Comparison of ENCODE assay signal across 26 cellular contexts in the genomic region with DNA sequence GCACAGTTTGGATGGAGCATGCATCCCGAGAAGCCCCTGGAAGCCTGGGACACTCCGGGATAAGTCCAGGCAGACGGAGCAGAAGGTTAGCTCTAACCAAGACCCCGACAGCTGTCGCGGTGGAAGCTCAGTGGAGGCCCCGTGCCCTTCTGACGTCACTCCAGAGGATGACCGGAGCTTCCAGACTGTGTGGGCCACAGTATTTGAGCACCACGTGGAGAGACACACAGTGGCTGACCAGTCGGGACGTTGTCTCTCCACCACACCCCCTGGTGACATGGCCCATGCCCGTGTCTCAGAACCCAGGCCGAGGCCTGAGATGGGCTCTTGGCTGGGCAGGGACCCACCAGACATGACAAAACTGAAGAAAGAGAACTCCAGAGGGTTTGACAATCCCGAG.
DNase-seq lines count a peak whose midpoint lies in the region; ATAC-seq, FAIRE-seq and TF ChIP-seq lines count a peak whose summit lies in the region.
"Had no signal": no experiment of that assay in that cellular context is flagged by ENCODE, and none has a peak within 500 bp of the region (broad histone marks: within the 10 kb centered on the region; RNA-seq: fewer than 3 reads in every experiment).

No MANE protein-coding gene starts in this region.

- in situ Hi-C loops in HepG2 (cut with HindIII; ENCODE audit: extremely low pct_ligation_motif_present, low pct_unique_long_range_greater_than_20kb), result loop anchor here (25.0 kb wide), 1 partner anchor 276 kb away; the partner anchor contains the start of gene PIWIL3

- CTCF ChIA-PET in HepG2 (lab: Yijun Ruan, JAX; ENCODE audit: low intra/inter-chr PET ratio, low total read pairs), result no interaction called here

- DNase-seq in HepG2 (ENCODE audit: low spot score) (no peak), right lobe of liver (no peak), sciatic nerve (ENCODE audit: low spot score) (no peak), frontal cortex (ENCODE audit: low spot score in 2 of 2) (no peak)
- DNase-seq: 8988T; ACHN; AML-193; BE2C; CD4-positive, alpha-beta T cell; CD8-positive, alpha-beta memory T cell; DMS 273 treated with DMSO at 0.1 percent for 48 hours; DMS79; EL; GDM1; GOT3; HFFc6 had no signal

- BruUV-seq in HepG2 (replicated peaks; lab: Mats Ljungman, UMichigan), result no TSS peak

- no peaks in the 10 kb centered on the region for H3K27me3 ChIP-seq in liver (ENCODE audit: control insufficient read depth in 4 of 4, insufficient read depth in 4 of 4, low read length in 3 of 4)
- H3K27me3 ChIP-seq in HepG2 (ENCODE audit: control insufficient read depth in 1 of 2, insufficient read depth in 2 of 2, low read length in 2 of 2), result no peaks in the 10 kb centered on the region
- H3K27me3 ChIP-seq in right lobe of liver, result no peaks in the 10 kb centered on the region
- H3K27me3 ChIP-seq: BE2C; BLaER1 treated with 17β-estradiol and CSF1 and Interleukin-3, amounts not matched to agents 10 nM and 100 nM had no signal

- intact Hi-C loops in HepG2 (cut with micrococcal nuclease; ENCODE audit: unreplicated experiment) (no loop called here), right lobe of liver (cut with DNase I) (no loop called here), sciatic nerve (cut with DNase I) (no loop called here)

- ATAC-seq in HepG2 (no peak), esophagus mucosa (peak; percentile 23), right lobe of liver (peak; percentile 5 to 35 (median 21)), sciatic nerve (peak; percentile 27), GM19455 (IDR thresholded peaks at IDR 0.05; ENCODE audit: unreplicated experiment) (no peak), GM18511 (IDR thresholded peaks at IDR 0.05; ENCODE audit: unreplicated experiment) (no peak)
- ATAC-seq: A549, GM12878 had no signal

- TF ChIP-seq EP300 in HepG2 (IDR thresholded peaks at IDR 0.05; ENCODE audit: low read depth in 2 of 2, low read length in 2 of 2) (no peak), HepG2 (CRISPR knock-in tag; IDR thresholded peaks at IDR 0.05; ENCODE audit: borderline replicate concordance) (no peak)

- TF ChIP-seq CTCF in liver (IDR thresholded peaks at IDR 0.05; ENCODE audit: low read depth, low read length, missing input control), result no peak
- TF ChIP-seq CTCF in HepG2 (CRISPR knock-in tag; IDR thresholded peaks at IDR 0.05), result no peak
- no peak for TF ChIP-seq CTCF in right lobe of liver (IDR thresholded peaks at IDR 0.05)

- H3K4me2 ChIP-seq in HepG2 (ENCODE audit: low read depth, low read length), result no peak overlapping the region
- H3K4me2 ChIP-seq: A549; BLaER1 treated with 17β-estradiol and CSF1 and Interleukin-3, amounts not matched to agents 10 nM and 100 nM had no signal

- FAIRE-seq in HepG2 (lab: Jason Lieb, UNC) (no peak), frontal cortex (lab: Jason Lieb, UNC) (no peak)
- FAIRE-seq: A549, D721Med, GM12878, H54 had no signal

- peak overlapping the region; percentile 25 to 57 for H3K27ac ChIP-seq in liver (ENCODE audit: low read depth in 1 of 2, low read length in 2 of 2)
- no peak overlapping the region for H3K27ac ChIP-seq in HepG2 (ENCODE audit: extremely low read length, insufficient read depth, low read length)
- peak overlapping the region in 1 of 3 donors; percentile 53 for H3K27ac ChIP-seq in right lobe of liver
- H3K27ac ChIP-seq: A549; BLaER1 treated with 17β-estradiol and CSF1 and Interleukin-3, amounts not matched to agents 10 nM and 100 nM had no signal

- POLR2A ChIA-PET in HepG2 (lab: Yijun Ruan, JAX), result no interaction called here

- H3K9ac ChIP-seq in liver (ENCODE audit: low read depth in 1 of 2, low read length in 2 of 2), result no peak overlapping the region
- H3K9ac ChIP-seq in HepG2 (ENCODE audit: insufficient read depth, low read depth, low read length), result no peak overlapping the region
- H3K9ac ChIP-seq: BLaER1 treated with 17β-estradiol and CSF1 and Interleukin-3, amounts not matched to agents 10 nM and 100 nM had no signal

- no peak overlapping the region for H2AFZ ChIP-seq in HepG2 (ENCODE audit: low read length)

- no peaks in the 10 kb centered on the region for H4K20me1 ChIP-seq in HepG2 (ENCODE audit: insufficient read depth, low read length)
- H4K20me1 ChIP-seq: BLaER1 treated with 17β-estradiol and CSF1 and Interleukin-3, amounts not matched to agents 10 nM and 100 nM had no signal

- H3K79me2 ChIP-seq in HepG2 (ENCODE audit: insufficient read depth, low read length), result no peaks in the 10 kb centered on the region

- TF ChIP-seq POLR2A in HepG2 (IDR thresholded peaks at IDR 0.05; ENCODE audit: insufficient read depth in 1 of 2, low read depth in 2 of 2, low read length in 2 of 2), result no peak
- no peak for TF ChIP-seq POLR2A in right lobe of liver (IDR thresholded peaks at IDR 0.05)

- TF ChIP-seq RAD21 in liver (IDR thresholded peaks at IDR 0.05), result no peak
- no peak for TF ChIP-seq RAD21 in HepG2 (CRISPR knock-in tag; IDR thresholded peaks at IDR 0.05)

- H3K36me3 ChIP-seq in liver (ENCODE audit: control insufficient read depth in 4 of 4, insufficient read depth in 3 of 4, low read depth in 1 of 4, low read length in 3 of 4), result no peaks in the 10 kb centered on the region
- H3K36me3 ChIP-seq in HepG2 (replicated peaks in 1 of 2; ENCODE audit: control insufficient read depth in 1 of 2, insufficient read depth in 2 of 2, low read length in 2 of 2), result peaks cover 12 to 26% of the 10 kb centered on the region in 2 experiments
- no peaks in the 10 kb centered on the region for H3K36me3 ChIP-seq in right lobe of liver
- H3K36me3 ChIP-seq: BLaER1 treated with 17β-estradiol and CSF1 and Interleukin-3, amounts not matched to agents 10 nM and 100 nM had no signal

- no peak overlapping the region for H3K4me3 ChIP-seq in liver (ENCODE audit: low read depth in 1 of 3, low read length in 3 of 3)
- H3K4me3 ChIP-seq in HepG2 (replicated peaks in 1 of 3; ENCODE audit: insufficient read depth in 1 of 3, low read depth in 2 of 3, low read length in 3 of 3), result no peak overlapping the region
- no peak overlapping the region for H3K4me3 ChIP-seq in right lobe of liver
- H3K4me3 ChIP-seq: A549; BLaER1 treated with 17β-estradiol and CSF1 and Interleukin-3, amounts not matched to agents 10 nM and 100 nM; GM12878; HAP-1 had no signal

- H3K4me1 ChIP-seq in liver (ENCODE audit: control insufficient read depth in 4 of 4, insufficient read depth in 4 of 4, low read length in 3 of 4), result peaks cover 8 to 21% (median 17%) of the 10 kb centered on the region in 4 donors
- H3K4me1 ChIP-seq in HepG2 (ENCODE audit: insufficient read depth, low read length), result no peaks in the 10 kb centered on the region
- peaks cover 0 to 23% (median 9%) of the 10 kb centered on the region in 4 donors for H3K4me1 ChIP-seq in right lobe of liver
- H3K4me1 ChIP-seq: A549; BE2C; BLaER1 treated with 17β-estradiol and CSF1 and Interleukin-3, amounts not matched to agents 10 nM and 100 nM; HAP-1 had no signal

- H3K9me3 ChIP-seq in liver (ENCODE audit: control insufficient read depth in 4 of 4, low read length in 3 of 4) (no peaks in the 10 kb centered on the region), HepG2 (ENCODE audit: low read length) (no peaks in the 10 kb centered on the region), right lobe of liver (no peaks in the 10 kb centered on the region)
- H3K9me3 ChIP-seq: A549; BE2C; BLaER1 treated with 17β-estradiol and CSF1 and Interleukin-3, amounts not matched to agents 10 nM and 100 nM; HAP-1 had no signal

- 81% methylated on average over 15 of the region's 15 CpGs for WGBS in liver
- 98% methylated on average over 10 of the region's 15 CpGs for WGBS in HepG2 (ENCODE audit: low lambda C conversion rate)
- 81% methylated on average over 10 of the region's 15 CpGs for WGBS in right lobe of liver (ENCODE audit: insufficient coverage, low coverage, low lambda C conversion rate, missing lambda C conversion rate)

TF ChIP-seq in liver, 16 proteins besides CTCF, POLR2A, EP300 and RAD21 (continues in another document):
- TF ChIP-seq FOXA2 (IDR thresholded peaks at IDR 0.05), result no peak

TF ChIP-seq in HepG2, 621 proteins besides CTCF, POLR2A, EP300 and RAD21 (continues in another document):
- TF ChIP-seq ZSCAN21 (CRISPR knock-in tag; IDR thresholded peaks at IDR 0.05; ENCODE audit: borderline replicate concordance), result no peak
- TF ChIP-seq, protein P1, sequence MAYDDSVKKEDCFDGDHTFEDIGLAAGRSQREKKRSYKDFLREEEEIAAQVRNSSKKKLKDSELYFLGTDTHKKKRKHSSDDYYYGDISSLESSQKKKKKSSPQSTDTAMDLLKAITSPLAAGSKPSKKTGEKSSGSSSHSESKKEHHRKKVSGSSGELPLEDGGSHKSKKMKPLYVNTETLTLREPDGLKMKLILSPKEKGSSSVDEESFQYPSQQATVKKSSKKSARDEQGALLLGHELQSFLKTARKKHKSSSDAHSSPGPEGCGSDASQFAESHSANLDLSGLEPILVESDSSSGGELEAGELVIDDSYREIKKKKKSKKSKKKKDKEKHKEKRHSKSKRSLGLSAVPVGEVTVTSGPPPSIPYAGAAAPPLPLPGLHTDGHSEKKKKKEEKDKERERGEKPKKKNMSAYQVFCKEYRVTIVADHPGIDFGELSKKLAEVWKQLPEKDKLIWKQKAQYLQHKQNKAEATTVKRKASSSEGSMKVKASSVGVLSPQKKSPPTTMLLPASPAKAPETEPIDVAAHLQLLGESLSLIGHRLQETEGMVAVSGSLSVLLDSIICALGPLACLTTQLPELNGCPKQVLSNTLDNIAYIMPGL (CRISPR knock-in tag; IDR thresholded peaks at IDR 0.05; ENCODE audit: borderline replicate concordance in 1 of 2, low read depth in 1 of 2), result no peak
- TF ChIP-seq, protein P2, sequence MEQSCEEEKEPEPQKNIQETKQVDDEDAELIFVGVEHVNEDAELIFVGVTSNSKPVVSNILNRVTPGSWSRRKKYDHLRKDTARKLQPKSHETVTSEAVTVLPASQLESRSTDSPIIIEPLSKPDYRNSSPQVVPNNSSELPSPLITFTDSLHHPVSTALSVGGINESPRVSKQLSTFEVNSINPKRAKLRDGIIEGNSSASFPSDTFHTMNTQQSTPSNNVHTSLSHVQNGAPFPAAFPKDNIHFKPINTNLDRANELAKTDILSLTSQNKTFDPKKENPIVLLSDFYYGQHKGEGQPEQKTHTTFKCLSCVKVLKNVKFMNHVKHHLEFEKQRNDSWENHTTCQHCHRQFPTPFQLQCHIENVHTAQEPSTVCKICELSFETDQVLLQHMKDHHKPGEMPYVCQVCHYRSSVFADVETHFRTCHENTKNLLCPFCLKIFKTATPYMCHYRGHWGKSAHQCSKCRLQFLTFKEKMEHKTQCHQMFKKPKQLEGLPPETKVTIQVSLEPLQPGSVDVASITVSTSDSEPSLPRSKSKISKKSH (CRISPR knock-in tag; IDR thresholded peaks at IDR 0.05; ENCODE audit: borderline replicate concordance), result no peak
- no peak for TF ChIP-seq ELF3 (CRISPR knock-in tag; IDR thresholded peaks at IDR 0.05)
- TF ChIP-seq KDM6A (CRISPR knock-in tag; IDR thresholded peaks at IDR 0.05; ENCODE audit: low read depth), result no peak

Comparison
In these comparisons a context has a peak if more than half of its experiments do, and no peak if none do; other contexts are left out.
1. ATAC-seq: peak in esophagus mucosa (single experiment), right lobe of liver (4 of 4) and sciatic nerve (single experiment); none in HepG2 (single experiment), GM19455 (single experiment) and GM18511 (single experiment).